Comparison of ENCODE assay signal across 10 cellular contexts in the genomic region with DNA sequence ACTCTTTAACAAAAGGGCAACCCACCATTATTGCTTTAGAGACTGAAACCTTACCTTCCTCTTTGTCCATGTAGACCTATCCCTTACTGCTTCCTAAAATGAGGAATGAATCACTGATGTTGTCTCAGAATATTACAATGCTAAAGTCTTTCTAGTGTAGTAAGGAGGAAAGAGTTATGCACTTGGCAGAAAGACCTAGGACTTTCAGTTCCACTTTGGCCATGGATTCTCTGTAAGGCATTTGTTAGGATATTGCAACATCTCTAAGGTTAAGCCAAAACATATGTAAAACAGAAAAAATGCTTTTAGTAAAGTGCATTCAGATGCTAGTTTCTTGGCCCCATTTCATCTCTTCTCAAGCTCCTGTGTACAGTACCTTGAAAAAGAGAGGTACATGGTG.
DNase-seq lines count a peak whose midpoint lies in the region; ATAC-seq, FAIRE-seq and TF ChIP-seq lines count a peak whose summit lies in the region.
"Had no signal": no experiment of that assay in that cellular context is flagged by ENCODE, and none has a peak within 500 bp of the region (broad histone marks: within the 10 kb centered on the region; RNA-seq: fewer than 3 reads in every experiment).

No MANE protein-coding gene starts in this region.

- no peak for TF ChIP-seq CTCF in mammary epithelial cell (conservative IDR thresholded peaks at IDR 0.05 in 1 of 2, IDR thresholded peaks at IDR 0.05 in 1 of 2; ENCODE audit: extremely low read depth in 1 of 2, insufficient read depth in 1 of 2, low read depth in 1 of 2, low read length in 2 of 2)
- TF ChIP-seq CTCF in HepG2 (CRISPR knock-in tag; IDR thresholded peaks at IDR 0.05), result no peak
- no peak for TF ChIP-seq CTCF in GM20000 (IDR thresholded peaks at IDR 0.05; ENCODE audit: extremely low read depth, missing control alignments)
- no peak for TF ChIP-seq CTCF in spleen (IDR thresholded peaks at IDR 0.05 in 8 of 11, conservative IDR thresholded peaks at IDR 0.05 in 3 of 11)

- DNase-seq in Right ventricle myocardium inferior (ENCODE audit: missing footprints) (no peak), cardiac septum (ENCODE audit: low spot score) (no peak), mammary epithelial cell (peak; percentile 53), HepG2 (ENCODE audit: low spot score) (no peak), iPS-NIHi11 (ENCODE audit: low spot score) (no peak), GM20000 (ENCODE audit: low spot score) (no peak), spleen (no peak), NCI-H526 treated with DMSO at 0.1 percent for 48 hours (lab: John Stamatoyannopoulos, UW) (no peak)

- H3K27me3 ChIP-seq in mammary epithelial cell (ENCODE audit: insufficient read depth, low read length) (no peaks in the 10 kb centered on the region), HepG2 (ENCODE audit: control insufficient read depth in 1 of 2, insufficient read depth in 2 of 2, low read length in 2 of 2) (no peaks in the 10 kb centered on the region), spleen (replicated peaks in 1 of 7) (no peaks in the 10 kb centered on the region)

- POLR2A ChIA-PET in HepG2 (lab: Yijun Ruan, JAX), result no interaction called here

- H3K79me2 ChIP-seq in mammary epithelial cell (ENCODE audit: insufficient read depth, low read length), result peaks cover 44% of the 10 kb centered on the region
- H3K79me2 ChIP-seq in HepG2 (ENCODE audit: insufficient read depth, low read length), result peaks cover 2% of the 10 kb centered on the region

- intact Hi-C loops in Right ventricle myocardium inferior (cut with DNase I) (no loop called here), cardiac septum (cut with DNase I) (no loop called here), mammary epithelial cell (cut with micrococcal nuclease) (loop anchor here (5.0 kb wide), 1 partner anchor 57 kb away; no protein-coding TSS in a partner anchor), HepG2 (cut with micrococcal nuclease; ENCODE audit: unreplicated experiment) (no loop called here), spleen (cut with DNase I; ENCODE audit: low total_unique reads) (no loop called here)

- no peaks in the 10 kb centered on the region for H4K20me1 ChIP-seq in mammary epithelial cell (ENCODE audit: insufficient read depth, low read length)
- H4K20me1 ChIP-seq in HepG2 (ENCODE audit: insufficient read depth, low read length), result 0 out of 2 replicates have a peak, but pooled peaks cover 5% of the 10 kb centered on the region

- H3K4me2 ChIP-seq in mammary epithelial cell (ENCODE audit: insufficient read depth, low read depth, low read length) (peak overlapping the region; percentile 32), HepG2 (ENCODE audit: low read depth, low read length) (no peak overlapping the region)

- BruUV-seq in mammary epithelial cell (replicated peaks; lab: Mats Ljungman, UMichigan) (no TSS peak), HepG2 (replicated peaks; lab: Mats Ljungman, UMichigan) (no TSS peak)

- CTCF ChIA-PET in mammary epithelial cell (lab: Charles Lee; ENCODE audit: low non-redundant PET) (no interaction called here), HepG2 (lab: Yijun Ruan, JAX; ENCODE audit: low intra/inter-chr PET ratio, low total read pairs) (no interaction called here)

- dilution Hi-C loops in mammary epithelial cell (cut with HindIII; ENCODE audit: low sequenced_read_pairs), result no loop called here

- no peak for TF ChIP-seq RAD21 in HepG2 (CRISPR knock-in tag; IDR thresholded peaks at IDR 0.05)

- H3K36me3 ChIP-seq in mammary epithelial cell (ENCODE audit: insufficient read depth, low read length) (no peaks in the 10 kb centered on the region), HepG2 (replicated peaks in 1 of 2; ENCODE audit: control insufficient read depth in 1 of 2, insufficient read depth in 2 of 2, low read length in 2 of 2) (no peaks in the 10 kb centered on the region; a peak in 1 of 5 replicates), spleen (no peaks in the 10 kb centered on the region)

- H3K9ac ChIP-seq in mammary epithelial cell (ENCODE audit: insufficient read depth, low read length) (no peak overlapping the region), HepG2 (ENCODE audit: insufficient read depth, low read depth, low read length) (no peak overlapping the region)

- TF ChIP-seq EP300 in HepG2 (IDR thresholded peaks at IDR 0.05; ENCODE audit: low read depth in 2 of 2, low read length in 2 of 2) (no peak), HepG2 (CRISPR knock-in tag; IDR thresholded peaks at IDR 0.05; ENCODE audit: borderline replicate concordance) (no peak)

- ATAC-seq in Right ventricle myocardium inferior, result peak; percentile 71
- ATAC-seq in HepG2, result no peak

- TF ChIP-seq POLR2A in HepG2 (IDR thresholded peaks at IDR 0.05; ENCODE audit: insufficient read depth in 1 of 2, low read depth in 2 of 2, low read length in 2 of 2), result no peak
- no peak for TF ChIP-seq POLR2A in spleen (IDR thresholded peaks at IDR 0.05)

- H3K9me3 ChIP-seq in mammary epithelial cell (replicated peaks; ENCODE audit: insufficient read depth, low read length) (no peaks in the 10 kb centered on the region), HepG2 (ENCODE audit: low read length) (no peaks in the 10 kb centered on the region), spleen (no peaks in the 10 kb centered on the region)

- H3K4me1 ChIP-seq in mammary epithelial cell (ENCODE audit: insufficient read depth, low read length) (peaks cover 49% of the 10 kb centered on the region), HepG2 (ENCODE audit: insufficient read depth, low read length) (no peaks in the 10 kb centered on the region), spleen (peaks cover 0 to 5% (median 0%) of the 10 kb centered on the region in 6 donors)

- in situ Hi-C loops in mammary epithelial cell (cut with MboI; ENCODE audit: low sequenced_read_pairs in 2 of 2), result no loop called here
- in situ Hi-C loops in HepG2 (cut with HindIII; ENCODE audit: extremely low pct_ligation_motif_present, low pct_unique_long_range_greater_than_20kb), result no loop called here

- H2AFZ ChIP-seq in mammary epithelial cell (ENCODE audit: low read depth, low read length) (no peak overlapping the region), HepG2 (ENCODE audit: low read length) (no peak overlapping the region)

- no peak for FAIRE-seq in HepG2 (lab: Jason Lieb, UNC)

- H3K4me3 ChIP-seq in mammary epithelial cell (replicated peaks in 1 of 3; ENCODE audit: insufficient read depth in 1 of 3, low read depth in 2 of 3, low read length in 3 of 3), result no peak overlapping the region
- H3K4me3 ChIP-seq in HepG2 (replicated peaks in 1 of 3; ENCODE audit: insufficient read depth in 1 of 3, low read depth in 2 of 3, low read length in 3 of 3), result no peak overlapping the region
- no peak overlapping the region for H3K4me3 ChIP-seq in spleen
- H3K4me3 ChIP-seq: skin epidermis had no signal

- peak overlapping the region; percentile 84 for H3K27ac ChIP-seq in mammary epithelial cell (ENCODE audit: insufficient read depth, low read depth, low read length)
- H3K27ac ChIP-seq in HepG2 (ENCODE audit: extremely low read length, insufficient read depth, low read length), result no peak overlapping the region
- no peak overlapping the region for H3K27ac ChIP-seq in spleen
- H3K27ac ChIP-seq: skin epidermis, VCaP had no signal

TF ChIP-seq in HepG2, 621 proteins besides CTCF, POLR2A, EP300 and RAD21:
- TF ChIP-seq, protein P1, sequence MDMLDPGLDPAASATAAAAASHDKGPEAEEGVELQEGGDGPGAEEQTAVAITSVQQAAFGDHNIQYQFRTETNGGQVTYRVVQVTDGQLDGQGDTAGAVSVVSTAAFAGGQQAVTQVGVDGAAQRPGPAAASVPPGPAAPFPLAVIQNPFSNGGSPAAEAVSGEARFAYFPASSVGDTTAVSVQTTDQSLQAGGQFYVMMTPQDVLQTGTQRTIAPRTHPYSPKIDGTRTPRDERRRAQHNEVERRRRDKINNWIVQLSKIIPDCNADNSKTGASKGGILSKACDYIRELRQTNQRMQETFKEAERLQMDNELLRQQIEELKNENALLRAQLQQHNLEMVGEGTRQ (IDR thresholded peaks at IDR 0.05; ENCODE audit: low read depth, low read length), result no peak
- TF ChIP-seq, protein P1 (CRISPR knock-in tag; IDR thresholded peaks at IDR 0.05; ENCODE audit: borderline replicate concordance), result no peak
- TF ChIP-seq CEBPB (IDR thresholded peaks at IDR 0.05; ENCODE audit: borderline replicate concordance, low read depth, low read length), result peak; percentile 48; the same call in 1 of the 2 replicates
